Comparison of ENCODE assay signal across 20 cellular contexts in genomic region chr4:122221322-122221721, GRCh38.
"Had no signal": no experiment of that assay in that cellular context is flagged by ENCODE, and none has a peak within 500 bp of the region (broad histone marks: within the 10 kb centered on the region; RNA-seq: fewer than 3 reads in every experiment).

No MANE protein-coding gene starts in this region.

- H3K27me3 ChIP-seq: colonic mucosa, dorsolateral prefrontal cortex, heart left ventricle, neutrophil, sigmoid colon, stomach, thyroid gland had no signal

- H3K4me3 Mint-ChIP-seq: mesothelial cell of epicardium, type B pancreatic cell had no signal

- ATAC-seq: esophagus mucosa, heart left ventricle, left lobe of liver had no signal

- H3K4me1 ChIP-seq: colonic mucosa, heart left ventricle, sigmoid colon, stomach, thyroid gland had no signal

- H3K27ac Mint-ChIP-seq: mesothelial cell of epicardium, type B pancreatic cell had no signal

- H3K27ac ChIP-seq: colonic mucosa, dorsolateral prefrontal cortex, heart left ventricle, neutrophil, sigmoid colon, skin epidermis, stomach, thyroid gland had no signal

- H3K9me3 Mint-ChIP-seq: mesothelial cell of epicardium, type B pancreatic cell had no signal

- FAIRE-seq: endometrium, frontal cortex, urothelium cell line had no signal

- H3K36me3 ChIP-seq: colonic mucosa had no signal

- DNase-seq: colonic mucosa; dorsolateral prefrontal cortex; effector CD8-positive, alpha-beta T cell; heart left ventricle; hippocampal formation; islet precursor cell; sigmoid colon; stimulated activated CD4-positive, alpha-beta T cell treated with anti-CD3 and anti-CD28 coated beads, Interleukin-2, amount 100 ng/mL, for 24 hours; stimulated activated CD4-positive, alpha-beta T cell treated with anti-CD3 and anti-CD28 coated beads, Interleukin-4, amount 100 ng/mL, for 4 hours; stomach; thyroid gland had no signal

- H3K27me3 Mint-ChIP-seq: type B pancreatic cell had no signal

- H3K4me3 ChIP-seq: colonic mucosa, dorsolateral prefrontal cortex, heart left ventricle, sigmoid colon, skin epidermis, stomach, thyroid gland had no signal

- H3K9me3 ChIP-seq: colonic mucosa, heart left ventricle, neutrophil, sigmoid colon, stomach, thyroid gland had no signal

- H3K4me1 Mint-ChIP-seq: mesothelial cell of epicardium had no signal
